ENCODE assay signal across 1 cellular context in genomic region chr21:38819051-38819718, GRCh38.
TF ChIP-seq lines count a peak whose summit lies in the region.

No MANE protein-coding gene starts in this region.

TF ChIP-seq in IMR-90, 13 proteins besides CTCF, POLR2A, EP300 and RAD21:
- TF ChIP-seq MAZ (IDR thresholded peaks at IDR 0.05; ENCODE audit: borderline replicate concordance, low read depth, low read length) (no peak), CHD1 (IDR thresholded peaks at IDR 0.05; ENCODE audit: low read depth, low read length) (no peak), MXI1 (IDR thresholded peaks at IDR 0.05; ENCODE audit: borderline replicate concordance, low read depth, low read length) (no peak), ELK1 (IDR thresholded peaks at IDR 0.05; ENCODE audit: borderline replicate concordance, low read depth, low read length) (no peak), CEBPB (IDR thresholded peaks at IDR 0.05; ENCODE audit: low read depth, low read length) (no peak), FOS (IDR thresholded peaks at IDR 0.05; ENCODE audit: low read depth, low read length) (no peak), RCOR1 (IDR thresholded peaks at IDR 0.05; ENCODE audit: insufficient replicate concordance, low read length) (no peak), RFX5 (IDR thresholded peaks at IDR 0.05; ENCODE audit: low read depth, low read length) (no peak), BHLHE40 (IDR thresholded peaks at IDR 0.05; ENCODE audit: low read depth, low read length) (no peak), MAFK (IDR thresholded peaks at IDR 0.05; ENCODE audit: low read depth, low read length) (no peak), USF2 (IDR thresholded peaks at IDR 0.05; ENCODE audit: low read depth, low read length) (no peak), NFE2L2 (IDR thresholded peaks at IDR 0.05; ENCODE audit: low read depth, low read length) (no peak), SMC3 (IDR thresholded peaks at IDR 0.05; ENCODE audit: low read depth, low read length) (no peak)
